Comparison of ENCODE assay signal across 9 cellular contexts in the genomic region with DNA sequence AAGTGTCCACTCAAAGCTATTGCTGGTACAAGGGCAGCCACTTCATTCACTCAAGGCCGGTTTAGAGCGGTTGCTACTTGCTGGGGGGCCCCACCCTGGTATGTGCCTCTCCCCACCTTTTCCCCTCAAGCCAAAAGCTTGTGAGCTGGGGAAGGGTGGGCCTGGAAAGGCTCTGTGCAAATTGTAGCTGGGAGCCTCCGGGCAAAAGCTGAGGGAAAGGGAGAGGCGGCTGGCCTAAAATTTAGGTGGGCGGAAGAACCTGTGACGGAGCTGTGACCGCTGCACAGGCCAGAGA. TPM values are rescaled to one million over a fixed set of nuclear protein-coding genes. Genes with fewer than 3 reads are reported as not detected.
DNase-seq lines count a peak whose midpoint lies in the region; ATAC-seq and TF ChIP-seq lines count a peak whose summit lies in the region.
"Had no signal": no experiment of that assay in that cellular context is flagged by ENCODE, and none has a peak within 500 bp of the region (broad histone marks: within the 10 kb centered on the region; RNA-seq: fewer than 3 reads in every experiment).

No MANE protein-coding gene starts in this region.

- TF ChIP-seq CTCF in right lobe of liver (IDR thresholded peaks at IDR 0.05) (no peak), tibial artery (IDR thresholded peaks at IDR 0.05) (no peak)

- WGBS in right lobe of liver (ENCODE audit: insufficient coverage, low coverage, low lambda C conversion rate, missing lambda C conversion rate) = 100% methylated on average over 1 of the region's 7 CpGs

- no peak for ATAC-seq in activated naive CD8-positive, alpha-beta T cell treated with anti-CD3 and anti-CD28 coated beads, Interleukin-2, amount 10 ng/mL, durations not matched to agents 7 days and 5 days (ENCODE audit: low read depth)
- no peak for ATAC-seq in right lobe of liver
- no peak for ATAC-seq in HG03135 (IDR thresholded peaks at IDR 0.05; ENCODE audit: unreplicated experiment)

- H3K4me3 ChIP-seq in right lobe of liver = peak overlapping the region in 2 of 3 donors; percentile 68 to 78
- H3K4me3 ChIP-seq in tibial artery = peak overlapping the region; percentile 58 to 64
- no peak overlapping the region for H3K4me3 ChIP-seq in SJCRH30

- no peaks in the 10 kb centered on the region for H3K27me3 Mint-ChIP-seq in activated naive CD4-positive, alpha-beta T cell treated with anti-CD3 and anti-CD28 coated beads for 36 hours (ENCODE audit: low read depth)
- H3K27me3 Mint-ChIP-seq in activated naive CD8-positive, alpha-beta T cell treated with anti-CD3 and anti-CD28 coated beads, Interleukin-2, amount 10 ng/mL, durations not matched to agents 7 days and 5 days = no peaks in the 10 kb centered on the region

- H3K36me3 ChIP-seq in right lobe of liver (peaks cover 3 to 39% (median 14%) of the 10 kb centered on the region in 4 donors), tibial artery (peaks cover 17 to 37% (median 33%) of the 10 kb centered on the region in 3 donors), SJCRH30 (peaks cover 65% of the 10 kb centered on the region)

- no peak for DNase-seq in activated naive CD4-positive, alpha-beta T cell treated with anti-CD3 and anti-CD28 coated beads for 36 hours
- DNase-seq in activated naive CD4-positive, alpha-beta T cell treated with anti-CD3 and anti-CD28 coated beads, Interleukin-2, amount 50 U/mL, for 16 hours = no peak
- no peak for DNase-seq in activated naive CD8-positive, alpha-beta T cell treated with anti-CD3 and anti-CD28 coated beads, Interleukin-2, amount 10 ng/mL, durations not matched to agents 7 days and 5 days
- DNase-seq in right lobe of liver (no peak), tibial artery (no peak), SJCRH30 (no peak), RKO (ENCODE audit: low spot score) (no peak)
- DNase-seq: NCI-H1694 had no signal

- TF ChIP-seq POLR2A in right lobe of liver (IDR thresholded peaks at IDR 0.05) = no peak

- no peaks in the 10 kb centered on the region for H3K27me3 ChIP-seq in right lobe of liver
- no peaks in the 10 kb centered on the region for H3K27me3 ChIP-seq in tibial artery
- H3K27me3 ChIP-seq in SJCRH30 = no peaks in the 10 kb centered on the region

- H3K4me1 ChIP-seq in right lobe of liver (peaks cover 0 to 4% (median 0%) of the 10 kb centered on the region in 4 donors), tibial artery (peaks cover 0 to 21% (median 16%) of the 10 kb centered on the region in 4 donors), SJCRH30 (no peaks in the 10 kb centered on the region)

- peaks cover 19% of the 10 kb centered on the region for H3K36me3 Mint-ChIP-seq in activated naive CD4-positive, alpha-beta T cell treated with anti-CD3 and anti-CD28 coated beads for 36 hours (ENCODE audit: low read depth)
- H3K36me3 Mint-ChIP-seq in activated naive CD8-positive, alpha-beta T cell treated with anti-CD3 and anti-CD28 coated beads, Interleukin-2, amount 10 ng/mL, durations not matched to agents 7 days and 5 days = peaks cover 29% of the 10 kb centered on the region

- intact Hi-C loops in activated naive CD4-positive, alpha-beta T cell treated with anti-CD3 and anti-CD28 coated beads for 36 hours (cut with micrococcal nuclease) = loop anchor here (1.0 to 5.0 kb wide), 3 partner anchors 17 to 219 kb away; a partner anchor contains a TSS
- intact Hi-C loops in right lobe of liver (cut with DNase I) (no loop called here), tibial artery (cut with DNase I; ENCODE audit: low total_unique reads) (no loop called here)

- H3K4me3 Mint-ChIP-seq in activated naive CD4-positive, alpha-beta T cell treated with anti-CD3 and anti-CD28 coated beads for 36 hours = peak overlapping the region; percentile 96
- H3K4me3 Mint-ChIP-seq in activated naive CD8-positive, alpha-beta T cell treated with anti-CD3 and anti-CD28 coated beads, Interleukin-2, amount 10 ng/mL, durations not matched to agents 7 days and 5 days = peak overlapping the region; percentile 99

- H3K9me3 ChIP-seq in right lobe of liver (no peaks in the 10 kb centered on the region), tibial artery (no peaks in the 10 kb centered on the region), SJCRH30 (replicated peaks) (no peaks in the 10 kb centered on the region)

- peaks cover 58% of the 10 kb centered on the region for H3K4me1 Mint-ChIP-seq in activated naive CD4-positive, alpha-beta T cell treated with anti-CD3 and anti-CD28 coated beads for 36 hours (ENCODE audit: low read depth)
- peaks cover 25% of the 10 kb centered on the region for H3K4me1 Mint-ChIP-seq in activated naive CD8-positive, alpha-beta T cell treated with anti-CD3 and anti-CD28 coated beads, Interleukin-2, amount 10 ng/mL, durations not matched to agents 7 days and 5 days

- no peaks in the 10 kb centered on the region for H3K9me3 Mint-ChIP-seq in activated naive CD4-positive, alpha-beta T cell treated with anti-CD3 and anti-CD28 coated beads for 36 hours
- H3K9me3 Mint-ChIP-seq in activated naive CD8-positive, alpha-beta T cell treated with anti-CD3 and anti-CD28 coated beads, Interleukin-2, amount 10 ng/mL, durations not matched to agents 7 days and 5 days = no peaks in the 10 kb centered on the region

- POLR2A ChIA-PET in activated naive CD8-positive, alpha-beta T cell treated with anti-CD3 and anti-CD28 coated beads, Interleukin-2, amount 10 ng/mL, durations not matched to agents 7 days and 5 days (lab: Charles Lee) = interaction anchor here (0.5 to 2.5 kb wide), 8 partner anchors 17 to 536 kb away, joined by 3 to 24 read pairs (median 4); a partner anchor contains a TSS

- H3K27ac Mint-ChIP-seq in activated naive CD4-positive, alpha-beta T cell treated with anti-CD3 and anti-CD28 coated beads for 36 hours = peak overlapping the region; percentile 84
- H3K27ac Mint-ChIP-seq in activated naive CD8-positive, alpha-beta T cell treated with anti-CD3 and anti-CD28 coated beads, Interleukin-2, amount 10 ng/mL, durations not matched to agents 7 days and 5 days = no peak overlapping the region

- CTCF ChIA-PET in activated naive CD4-positive, alpha-beta T cell treated with anti-CD3 and anti-CD28 coated beads for 36 hours (lab: Charles Lee) = interaction anchor here (1.2 to 1.6 kb wide), 3 partner anchors 14 to 156 kb away, joined by 3 to 6 read pairs (median 6); a partner anchor contains a TSS

- H3K27ac ChIP-seq in right lobe of liver (peak overlapping the region in 1 of 3 donors; percentile 46), tibial artery (peak overlapping the region; percentile 44 to 76), SJCRH30 (no peak overlapping the region)

RNA-seq across cellular contexts. Expression of a gene that starts 0.3 kb away (rescaled TPM):
- total RNA-seq in activated naive CD4-positive, alpha-beta T cell treated with anti-CD3 and anti-CD28 coated beads for 36 hours = 1 to 10 TPM; 2.3 to 2.7 TPM
- total RNA-seq in activated naive CD8-positive, alpha-beta T cell treated with anti-CD3 and anti-CD28 coated beads, Interleukin-2, amount 10 ng/mL, durations not matched to agents 7 days and 5 days = 10 to 100 TPM; 24.9 to 26.5 TPM
- total RNA-seq in right lobe of liver = 1 to 10 TPM in 4 of 6 experiments, under 1 TPM in 2; 0.50 to 5.1 (median 1.2) TPM
- 0.48 and 1.4 TPM in 2 replicates for total RNA-seq in SJCRH30 (2014; rRNA removed; shearing (Covaris generic))

RNA-seq across cellular contexts. Expression of a gene that starts 17.6 kb away (rescaled TPM):
- 1 to 10 TPM; 1.9 to 2.1 TPM for total RNA-seq in activated naive CD4-positive, alpha-beta T cell treated with anti-CD3 and anti-CD28 coated beads for 36 hours
- total RNA-seq in activated naive CD8-positive, alpha-beta T cell treated with anti-CD3 and anti-CD28 coated beads, Interleukin-2, amount 10 ng/mL, durations not matched to agents 7 days and 5 days = 10 to 100 TPM; 11.6 to 14.1 TPM
- 10 to 100 TPM in 2 of 6 experiments, 1 to 10 TPM in 4; 3.2 to 20.6 (median 5.1) TPM for total RNA-seq in right lobe of liver
- 5.8 and 6.9 TPM in 2 replicates for total RNA-seq in SJCRH30 (2014; rRNA removed; shearing (Covaris generic))

Comparison
In these comparisons a context has a peak if more than half of its experiments do, and no peak if none do; other contexts are left out.
1. RNA of a gene that starts 0.3 kb away (total RNA-seq): 24.9 to 26.5 TPM in activated naive CD8-positive, alpha-beta T cell treated with anti-CD3 and anti-CD28 coated beads, Interleukin-2, amount 10 ng/mL, durations not matched to agents 7 days and 5 days; 2.3 to 2.7 TPM in activated naive CD4-positive, alpha-beta T cell treated with anti-CD3 and anti-CD28 coated beads for 36 hours, 0.48 to 1.4 TPM in SJCRH30 and 0.50 to 5.1 TPM in right lobe of liver; every median in the first group is over 4 times any median in the second.